ENCODE assay signal across 8 cellular contexts in genomic region chr10:7484456-7485266, GRCh38.
A peak's percentile ranks its signal among the peaks of the same experiment; 100 is the strongest.
DNase-seq lines count a peak whose midpoint lies in the region; ATAC-seq and TF ChIP-seq lines count a peak whose summit lies in the region.

No MANE protein-coding gene starts in this region.

- ATAC-seq in GM19372 (IDR thresholded peaks at IDR 0.05; ENCODE audit: low read depth, unreplicated experiment) (peak; percentile 72), HG03442 (IDR thresholded peaks at IDR 0.05; ENCODE audit: unreplicated experiment) (peak; percentile 67)

- TF ChIP-seq CTCF in BE2C (IDR thresholded peaks at IDR 0.05; ENCODE audit: low read depth, low read length) (no peak), HFFc6 (IDR thresholded peaks at IDR 0.05) (no peak)

- no peaks in the 10 kb centered on the region for H3K36me3 ChIP-seq in BE2C

- no peak for DNase-seq in BE2C
- DNase-seq in activated CD4-positive, alpha-beta memory T cell treated with anti-CD3 and anti-CD28 coated beads, Interleukin-2, amount 10 ng/mL, durations not matched to agents 7 days and 5 days, result peak; percentile 80
- DNase-seq in caudate nucleus (lab: John Stamatoyannopoulos, UW), result no peak
- no peak for DNase-seq in hepatic stellate cell (ENCODE audit: low spot score)
- no peak for DNase-seq in HFFc6

- no peak overlapping the region for H3K27ac ChIP-seq in caudate nucleus (ENCODE audit: low read depth, low read length)

- H3K4me3 ChIP-seq in BE2C (ENCODE audit: low read depth, low read length) (peak overlapping the region; percentile 56), mononuclear cell (ENCODE audit: low read length) (peak overlapping the region; percentile 21)

- H3K36me3 Mint-ChIP-seq in activated CD4-positive, alpha-beta memory T cell treated with anti-CD3 and anti-CD28 coated beads, Interleukin-2, amount 10 ng/mL, durations not matched to agents 7 days and 5 days (ENCODE audit: low read depth), result peaks cover 25% of the 10 kb centered on the region
- no peaks in the 10 kb centered on the region for H3K36me3 Mint-ChIP-seq in HFFc6 (ENCODE audit: low read depth)

- peak overlapping the region; percentile 97 for H3K27ac Mint-ChIP-seq in activated CD4-positive, alpha-beta memory T cell treated with anti-CD3 and anti-CD28 coated beads, Interleukin-2, amount 10 ng/mL, durations not matched to agents 7 days and 5 days
- H3K27ac Mint-ChIP-seq in HFFc6, result no peak overlapping the region

- peaks cover 32% of the 10 kb centered on the region for H3K27me3 ChIP-seq in BE2C
- no peaks in the 10 kb centered on the region for H3K27me3 ChIP-seq in mononuclear cell (ENCODE audit: insufficient read depth, low read length)

- H3K4me1 ChIP-seq in BE2C (no peaks in the 10 kb centered on the region; the same call in 1 of the 2 replicates), mononuclear cell (ENCODE audit: insufficient read depth, low read length) (peaks cover 78% of the 10 kb centered on the region)

- no peaks in the 10 kb centered on the region for H3K9me3 ChIP-seq in BE2C
- H3K9me3 ChIP-seq in mononuclear cell (ENCODE audit: low read depth, low read length), result no peaks in the 10 kb centered on the region

- H3K9me3 Mint-ChIP-seq in activated CD4-positive, alpha-beta memory T cell treated with anti-CD3 and anti-CD28 coated beads, Interleukin-2, amount 10 ng/mL, durations not matched to agents 7 days and 5 days, result peaks cover 4% of the 10 kb centered on the region
- peaks cover 52% of the 10 kb centered on the region for H3K9me3 Mint-ChIP-seq in HFFc6

- H3K27me3 Mint-ChIP-seq in activated CD4-positive, alpha-beta memory T cell treated with anti-CD3 and anti-CD28 coated beads, Interleukin-2, amount 10 ng/mL, durations not matched to agents 7 days and 5 days, result no peaks in the 10 kb centered on the region
- H3K27me3 Mint-ChIP-seq in HFFc6 (ENCODE audit: insufficient read depth), result no peaks in the 10 kb centered on the region; the same call in 1 of the 2 replicates

- POLR2A ChIA-PET in activated CD4-positive, alpha-beta memory T cell treated with anti-CD3 and anti-CD28 coated beads, Interleukin-2, amount 10 ng/mL, durations not matched to agents 7 days and 5 days (lab: Charles Lee), result interaction anchor here (0.6 to 1.9 kb wide), 9 partner anchors 9 to 557 kb away, joined by 3 to 20 read pairs (median 4); partner anchors contain the start of genes ATP5F1C, KIN and SFMBT2

- CTCF ChIA-PET in activated CD4-positive, alpha-beta memory T cell treated with anti-CD3 and anti-CD28 coated beads, Interleukin-2, amount 10 ng/mL, durations not matched to agents 7 days and 5 days (lab: Charles Lee), result interaction anchor here (0.9 to 1.6 kb wide), 3 partner anchors 9 to 40 kb away, joined by 6 to 8 read pairs (median 7); no protein-coding TSS in a partner anchor

- H3K4me3 Mint-ChIP-seq in activated CD4-positive, alpha-beta memory T cell treated with anti-CD3 and anti-CD28 coated beads, Interleukin-2, amount 10 ng/mL, durations not matched to agents 7 days and 5 days, result peak overlapping the region; percentile 26
- H3K4me3 Mint-ChIP-seq in HFFc6, result no peak overlapping the region

- H3K4me1 Mint-ChIP-seq in activated CD4-positive, alpha-beta memory T cell treated with anti-CD3 and anti-CD28 coated beads, Interleukin-2, amount 10 ng/mL, durations not matched to agents 7 days and 5 days, result peaks cover 68% of the 10 kb centered on the region
- no peaks in the 10 kb centered on the region for H3K4me1 Mint-ChIP-seq in HFFc6 (ENCODE audit: low read depth)
